In genomic region chr2:181573140-181573736, GRCh38 we compare ENCODE assay signal across 1 cellular context.
TF ChIP-seq lines count a peak whose summit lies in the region.

No MANE protein-coding gene starts in this region.

TF ChIP-seq in K562, 482 proteins besides CTCF, POLR2A, EP300 and RAD21 (continued from another document):
- TF ChIP-seq, protein P1, sequence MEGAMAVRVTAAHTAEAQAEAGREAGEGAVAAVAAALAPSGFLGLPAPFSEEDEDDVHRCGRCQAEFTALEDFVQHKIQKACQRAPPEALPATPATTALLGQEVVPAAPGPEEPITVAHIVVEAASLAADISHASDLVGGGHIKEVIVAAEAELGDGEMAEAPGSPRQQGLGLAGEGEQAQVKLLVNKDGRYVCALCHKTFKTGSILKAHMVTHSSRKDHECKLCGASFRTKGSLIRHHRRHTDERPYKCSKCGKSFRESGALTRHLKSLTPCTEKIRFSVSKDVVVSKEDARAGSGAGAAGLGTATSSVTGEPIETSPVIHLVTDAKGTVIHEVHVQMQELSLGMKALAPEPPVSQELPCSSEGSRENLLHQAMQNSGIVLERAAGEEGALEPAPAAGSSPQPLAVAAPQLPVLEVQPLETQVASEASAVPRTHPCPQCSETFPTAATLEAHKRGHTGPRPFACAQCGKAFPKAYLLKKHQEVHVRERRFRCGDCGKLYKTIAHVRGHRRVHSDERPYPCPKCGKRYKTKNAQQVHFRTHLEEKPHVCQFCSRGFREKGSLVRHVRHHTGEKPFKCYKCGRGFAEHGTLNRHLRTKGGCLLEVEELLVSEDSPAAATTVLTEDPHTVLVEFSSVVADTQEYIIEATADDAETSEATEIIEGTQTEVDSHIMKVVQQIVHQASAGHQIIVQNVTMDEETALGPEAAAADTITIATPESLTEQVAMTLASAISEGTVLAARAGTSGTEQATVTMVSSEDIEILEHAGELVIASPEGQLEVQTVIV (CRISPR knock-in tag; IDR thresholded peaks at IDR 0.05; ENCODE audit: borderline replicate concordance): no peak
- no peak for TF ChIP-seq ZNF347 (CRISPR knock-in tag; IDR thresholded peaks at IDR 0.05; ENCODE audit: low read depth)
